In the genomic region with DNA sequence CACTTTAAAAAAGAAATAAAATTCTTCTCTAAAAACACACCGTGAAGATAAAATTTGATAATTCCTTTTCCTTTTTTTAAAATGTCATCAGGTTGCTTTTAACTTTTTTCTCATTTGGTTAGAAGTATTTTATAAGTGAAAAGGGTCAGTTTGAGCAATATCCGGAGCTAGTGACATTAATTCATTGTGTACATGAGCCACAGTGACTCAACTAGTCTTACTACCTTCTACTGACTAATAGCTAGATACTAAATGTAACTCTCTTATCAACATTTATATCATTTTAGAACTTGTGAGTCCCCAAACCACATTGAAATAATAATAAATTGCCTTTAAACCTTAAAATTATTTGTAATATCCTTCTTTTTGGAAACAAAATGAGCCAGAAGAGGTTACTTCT, we compare ENCODE assay signal across 30 cellular contexts.
DNase-seq lines count a peak whose midpoint lies in the region; ATAC-seq, FAIRE-seq and TF ChIP-seq lines count a peak whose summit lies in the region.
"Had no signal": no experiment of that assay in that cellular context is flagged by ENCODE, and none has a peak within 500 bp of the region (broad histone marks: within the 10 kb centered on the region; RNA-seq: fewer than 3 reads in every experiment).

No MANE protein-coding gene starts in this region.

- no peak overlapping the region for H3K9ac ChIP-seq in astrocyte (ENCODE audit: low read length)
- H3K9ac ChIP-seq: KMS-11 had no signal

- H3K36me3 Mint-ChIP-seq in astrocyte (ENCODE audit: low read depth, unreplicated experiment): no peaks in the 10 kb centered on the region
- H3K36me3 Mint-ChIP-seq in CD4-positive, alpha-beta T cell (ENCODE audit: low read depth): peaks cover 6% of the 10 kb centered on the region
- H3K36me3 Mint-ChIP-seq: activated CD8-positive, alpha-beta memory T cell treated with anti-CD3 and anti-CD28 coated beads, Interleukin-2, amount 10 ng/mL, durations not matched to agents 7 days and 5 days; brain; CD14-positive monocyte had no signal

- peaks cover 2% of the 10 kb centered on the region for H3K9me3 ChIP-seq in astrocyte (ENCODE audit: insufficient read depth, low read depth, low read length)
- H3K9me3 ChIP-seq in CD4-positive, alpha-beta T cell (ENCODE audit: control insufficient read depth, low read length): no peaks in the 10 kb centered on the region
- H3K9me3 ChIP-seq: colonic mucosa, neutrophil, SJSA1, transverse colon had no signal

- no peak for ATAC-seq in CD4-positive, alpha-beta T cell (ENCODE audit: poor library complexity)
- no peak for ATAC-seq in HG03442 (IDR thresholded peaks at IDR 0.05; ENCODE audit: unreplicated experiment)
- ATAC-seq: activated CD8-positive, alpha-beta memory T cell treated with anti-CD3 and anti-CD28 coated beads, Interleukin-2, amount 10 ng/mL, durations not matched to agents 7 days and 5 days; activated naive CD4-positive, alpha-beta T cell treated with anti-CD3 and anti-CD28 coated beads, Interleukin-2, amount 50 U/mL, for 72 hours; stimulated activated naive CD8-positive, alpha-beta T cell treated with anti-CD3 and anti-CD28 coated beads, Interleukin-15, amount 100 ng/mL, for 72 hours had no signal

- FAIRE-seq in astrocyte (lab: Jason Lieb, UNC): peak; percentile 73

- H3K4me3 Mint-ChIP-seq in astrocyte (ENCODE audit: unreplicated experiment): no peak overlapping the region
- no peak overlapping the region for H3K4me3 Mint-ChIP-seq in CD4-positive, alpha-beta T cell
- H3K4me3 Mint-ChIP-seq: activated CD4-positive, alpha-beta T cell treated with anti-CD3 and anti-CD28 coated beads, Interleukin-2, amount 10 ng/mL, durations not matched to agents 24 days and 14 days; activated CD8-positive, alpha-beta memory T cell treated with anti-CD3 and anti-CD28 coated beads, Interleukin-2, amount 10 ng/mL, durations not matched to agents 7 days and 5 days; activated T-helper 1 cell treated with anti-CD3 and anti-CD28 coated beads, Interleukin-12 subunit alpha, Interleukin-12 subunit beta, Interleukin-2, Interleukin-4 antibody, amounts not matched to agents 30 ng/mL and 10 ng/mL and 1 ng/mL, durations not matched to agents 14 hours and 24 hours and 36 hours; brain; CD14-positive monocyte; stimulated activated naive CD8-positive, alpha-beta T cell treated with anti-CD3 and anti-CD28 coated beads, Interleukin-15, amount 100 ng/mL, for 72 hours had no signal

- no peak for TF ChIP-seq CTCF in astrocyte (IDR thresholded peaks at IDR 0.05; ENCODE audit: insufficient read depth, low read depth, low read length)
- no peak for TF ChIP-seq CTCF in CD4-positive, alpha-beta T cell (IDR thresholded peaks at IDR 0.05)

- H4K20me1 ChIP-seq in astrocyte (ENCODE audit: insufficient read depth, low read length): no peaks in the 10 kb centered on the region

- H3K9me3 Mint-ChIP-seq in astrocyte (ENCODE audit: unreplicated experiment): no peaks in the 10 kb centered on the region
- peaks cover 4% of the 10 kb centered on the region for H3K9me3 Mint-ChIP-seq in CD4-positive, alpha-beta T cell
- H3K9me3 Mint-ChIP-seq: activated CD4-positive, alpha-beta T cell treated with anti-CD3 and anti-CD28 coated beads, Interleukin-2, amount 10 ng/mL, durations not matched to agents 24 days and 14 days; activated T-helper 1 cell treated with anti-CD3 and anti-CD28 coated beads, Interleukin-12 subunit alpha, Interleukin-12 subunit beta, Interleukin-2, Interleukin-4 antibody, amounts not matched to agents 30 ng/mL and 10 ng/mL and 1 ng/mL, durations not matched to agents 14 hours and 24 hours and 36 hours; stimulated activated naive CD8-positive, alpha-beta T cell treated with anti-CD3 and anti-CD28 coated beads, Interleukin-15, amount 100 ng/mL, for 72 hours had no signal

- no peak overlapping the region for H2AFZ ChIP-seq in ACC112 (ENCODE audit: low read length, unreplicated experiment)
- H2AFZ ChIP-seq in astrocyte (ENCODE audit: low read depth, low read length): no peak overlapping the region

- H3K27me3 ChIP-seq in ACC112 (ENCODE audit: insufficient read depth, low read length): no peaks in the 10 kb centered on the region
- H3K27me3 ChIP-seq in astrocyte (ENCODE audit: insufficient read depth, low read length): no peaks in the 10 kb centered on the region
- H3K27me3 ChIP-seq in CD4-positive, alpha-beta T cell (ENCODE audit: control insufficient read depth, insufficient read depth, low read length): no peaks in the 10 kb centered on the region
- H3K27me3 ChIP-seq: colonic mucosa, neutrophil, SJSA1, spleen, transverse colon had no signal

- H3K36me3 ChIP-seq in ACC112 (ENCODE audit: insufficient read depth, low read length): no peaks in the 10 kb centered on the region
- H3K36me3 ChIP-seq in astrocyte (ENCODE audit: insufficient read depth, low read length): no peaks in the 10 kb centered on the region
- H3K36me3 ChIP-seq: colonic mucosa, neutrophil, SJSA1, spleen, transverse colon had no signal

- H3K79me2 ChIP-seq in ACC112 (ENCODE audit: control insufficient read depth, insufficient read depth, low read length, unreplicated experiment): no peaks in the 10 kb centered on the region
- H3K79me2 ChIP-seq in astrocyte (ENCODE audit: insufficient read depth, low read length): no peaks in the 10 kb centered on the region

- H3K27me3 Mint-ChIP-seq in astrocyte (ENCODE audit: low read depth, unreplicated experiment): no peaks in the 10 kb centered on the region
- no peaks in the 10 kb centered on the region for H3K27me3 Mint-ChIP-seq in CD4-positive, alpha-beta T cell
- H3K27me3 Mint-ChIP-seq: activated CD4-positive, alpha-beta T cell treated with anti-CD3 and anti-CD28 coated beads, Interleukin-2, amount 10 ng/mL, durations not matched to agents 24 days and 14 days; activated CD8-positive, alpha-beta memory T cell treated with anti-CD3 and anti-CD28 coated beads, Interleukin-2, amount 10 ng/mL, durations not matched to agents 7 days and 5 days; stimulated activated naive CD8-positive, alpha-beta T cell treated with anti-CD3 and anti-CD28 coated beads, Interleukin-15, amount 100 ng/mL, for 72 hours had no signal

- intact Hi-C loops in CD4-positive, alpha-beta T cell (cut with DNase I, micrococcal nuclease): no loop called here

- peaks cover 8% of the 10 kb centered on the region for H3K4me1 Mint-ChIP-seq in astrocyte (ENCODE audit: low read depth, unreplicated experiment)
- no peaks in the 10 kb centered on the region for H3K4me1 Mint-ChIP-seq in CD4-positive, alpha-beta T cell (ENCODE audit: low read depth)
- H3K4me1 Mint-ChIP-seq: activated CD4-positive, alpha-beta T cell treated with anti-CD3 and anti-CD28 coated beads, Interleukin-2, amount 10 ng/mL, durations not matched to agents 24 days and 14 days; activated CD8-positive, alpha-beta memory T cell treated with anti-CD3 and anti-CD28 coated beads, Interleukin-2, amount 10 ng/mL, durations not matched to agents 7 days and 5 days; CD14-positive monocyte; stimulated activated naive CD8-positive, alpha-beta T cell treated with anti-CD3 and anti-CD28 coated beads, Interleukin-15, amount 100 ng/mL, for 72 hours had no signal

- H3K27ac ChIP-seq in ACC112 (ENCODE audit: low read depth, low read length): peak overlapping the region; percentile 75
- peak overlapping the region; percentile 56 for H3K27ac ChIP-seq in astrocyte (ENCODE audit: low read depth, low read length)
- H3K27ac ChIP-seq in CD4-positive, alpha-beta T cell (ENCODE audit: low read depth, low read length): no peak overlapping the region
- H3K27ac ChIP-seq: colonic mucosa, KMS-11, neutrophil, SJSA1, spleen, transverse colon had no signal

- H3K4me3 ChIP-seq in ACC112 (ENCODE audit: low read depth, low read length): no peak overlapping the region
- H3K4me3 ChIP-seq in astrocyte (ENCODE audit: insufficient read depth, low read depth, low read length): no peak overlapping the region
- H3K4me3 ChIP-seq: colonic mucosa, SJSA1, spleen, transverse colon had no signal

- CTCF ChIA-PET in CD4-positive, alpha-beta T cell (lab: Charles Lee): interaction anchor here (1.2 kb wide), 1 partner anchor 10 kb away, joined by 3 read pairs; no protein-coding TSS in a partner anchor

- H3K4me1 ChIP-seq in ACC112 (ENCODE audit: control insufficient read depth, insufficient read depth, low read length, unreplicated experiment) (peaks cover 42% of the 10 kb centered on the region), astrocyte (ENCODE audit: insufficient read depth, low read length) (peaks cover 22% of the 10 kb centered on the region)
- H3K4me1 ChIP-seq: colonic mucosa, spleen, transverse colon had no signal

- POLR2A ChIA-PET in CD4-positive, alpha-beta T cell (lab: Charles Lee): interaction anchor here (0.6 kb wide), 1 partner anchor 102 kb away, joined by 4 read pairs; no protein-coding TSS in a partner anchor

- H3K4me2 ChIP-seq in astrocyte (ENCODE audit: low read length): peak overlapping the region; percentile 41
- H3K4me2 ChIP-seq: KMS-11 had no signal

- DNase-seq in HCEC 1CT (peak; percentile 72), astrocyte (ENCODE audit: low read depth) (peak; percentile 79), iris pigment epithelial cell (ENCODE audit: low read depth) (peak; percentile 64), NCI-H2196 treated with DMSO at 0.1 percent for 48 hours (lab: John Stamatoyannopoulos, UW; ENCODE audit: unreplicated experiment) (no peak)
- DNase-seq in CD4-positive, alpha-beta T cell: no peak
- DNase-seq in activated effector memory CD4-positive, alpha-beta T cell treated with anti-CD3 and anti-CD28 coated beads, Interleukin-2, amount 50 U/mL, for 16 hours: no peak
- DNase-seq: ACHN; activated CD4-positive, alpha-beta T cell treated with anti-CD3 and anti-CD28 coated beads, Interleukin-2, amount 10 ng/mL, durations not matched to agents 24 days and 14 days; activated CD8-positive, alpha-beta memory T cell treated with anti-CD3 and anti-CD28 coated beads, Interleukin-2, amount 10 ng/mL, durations not matched to agents 7 days and 5 days; colonic mucosa; GF-D8; glutamatergic neuron; NCI-H187; NCI-H2227 treated with DMSO at 0.1 percent for 48 hours; NCI-H748 treated with DMSO at 0.1 percent for 48 hours; OCI-M1; spleen; stimulated activated CD4-positive, alpha-beta T cell treated with anti-CD3 and anti-CD28 coated beads, Interleukin-4, amount 100 ng/mL, for 24 hours; stimulated activated naive CD8-positive, alpha-beta T cell treated with anti-CD3 and anti-CD28 coated beads, Interleukin-15, amount 100 ng/mL, for 72 hours; T-helper 2 cell; transverse colon had no signal

- H3K27ac Mint-ChIP-seq in astrocyte (ENCODE audit: unreplicated experiment): no peak overlapping the region
- H3K27ac Mint-ChIP-seq in CD4-positive, alpha-beta T cell: no peak overlapping the region
- H3K27ac Mint-ChIP-seq: activated CD4-positive, alpha-beta T cell treated with anti-CD3 and anti-CD28 coated beads, Interleukin-2, amount 10 ng/mL, durations not matched to agents 24 days and 14 days; activated CD8-positive, alpha-beta memory T cell treated with anti-CD3 and anti-CD28 coated beads, Interleukin-2, amount 10 ng/mL, durations not matched to agents 7 days and 5 days; activated naive CD4-positive, alpha-beta T cell treated with anti-CD3 and anti-CD28 coated beads, Interleukin-2, amount 50 U/mL, for 72 hours; activated T-helper 1 cell treated with anti-CD3 and anti-CD28 coated beads, Interleukin-12 subunit alpha, Interleukin-12 subunit beta, Interleukin-2, Interleukin-4 antibody, amounts not matched to agents 30 ng/mL and 10 ng/mL and 1 ng/mL, durations not matched to agents 14 hours and 24 hours and 36 hours; brain; CD14-positive monocyte; stimulated activated naive CD8-positive, alpha-beta T cell treated with anti-CD3 and anti-CD28 coated beads, Interleukin-15, amount 100 ng/mL, for 72 hours had no signal

Comparison
In these comparisons a context has a peak if more than half of its experiments do, and no peak if none do; other contexts are left out.
1. DNase-seq: peak in HCEC 1CT (single experiment), astrocyte (single experiment) and iris pigment epithelial cell (single experiment); none in NCI-H2196 treated with DMSO at 0.1 percent for 48 hours (single experiment), CD4-positive, alpha-beta T cell (0 of 10) and activated effector memory CD4-positive, alpha-beta T cell treated with anti-CD3 and anti-CD28 coated beads, Interleukin-2, amount 50 U/mL, for 16 hours (single experiment).